ENCODE assay signal across 22 cellular contexts in the genomic region with DNA sequence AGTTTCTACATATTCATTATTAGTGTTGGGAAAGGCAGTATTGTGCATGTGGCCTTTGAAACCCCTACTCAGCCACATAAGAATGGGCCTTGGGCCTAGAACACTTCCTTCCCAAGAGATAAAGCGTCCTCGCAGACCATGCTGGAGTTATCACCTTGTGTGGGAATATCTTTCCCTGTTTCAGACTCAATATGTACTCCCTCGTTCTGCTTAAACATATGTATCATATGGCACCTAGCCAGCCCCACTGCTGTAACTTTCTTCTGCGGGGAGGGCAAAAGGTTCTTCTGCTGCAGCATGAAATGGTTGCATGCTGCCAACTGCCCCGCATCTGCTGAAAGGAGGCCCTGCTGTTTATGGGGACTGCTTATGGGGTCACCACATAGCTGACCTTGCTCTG.
"Had no signal": no experiment of that assay in that cellular context is flagged by ENCODE, and none has a peak within 500 bp of the region (broad histone marks: within the 10 kb centered on the region; RNA-seq: fewer than 3 reads in every experiment).

No MANE protein-coding gene starts in this region.

- H3K4me1 ChIP-seq: ascending aorta, breast epithelium, heart left ventricle, vagina had no signal

- H3K4me1 Mint-ChIP-seq: activated T-helper 17 cell treated with anti-CD3 and anti-CD28 coated beads, Interleukin-2, amount 50 U/mL, for 72 hours; nephron progenitor cell; stimulated activated naive B cell treated with anti-CD40 and anti-IgM and Interleukin-4, amounts not matched to agents 10 μg/mL and 1 μg/mL and 100 μg/mL, for 72 hours had no signal

- H3K4me3 Mint-ChIP-seq: activated T-cell treated with anti-CD3 and anti-CD28 coated beads, Interleukin-2, amount 50 U/mL, for 24 hours; activated T-helper 17 cell treated with anti-CD3 and anti-CD28 coated beads, Interleukin-2, amount 50 U/mL, for 72 hours; memory B cell; nephron progenitor cell; stimulated activated naive B cell treated with anti-CD40 and anti-IgM and Interleukin-4, amounts not matched to agents 10 μg/mL and 1 μg/mL and 100 μg/mL, for 72 hours had no signal

- H3K9me3 ChIP-seq: ascending aorta, breast epithelium, heart left ventricle, vagina had no signal

- DNase-seq: activated CD4-positive, alpha-beta T cell treated with anti-CD3 and anti-CD28 coated beads, Interleukin-2, amount 50 U/mL, for 1 hour; activated CD4-positive, CD25-positive, alpha-beta regulatory T cell treated with anti-CD3 and anti-CD28 coated beads, Interleukin-2, amount 50 U/mL, for 72 hours; activated CD8-positive, alpha-beta memory T cell treated with anti-CD3 and anti-CD28 coated beads, Interleukin-2, amount 50 U/mL, for 4 hours; activated T-cell treated with anti-CD3 and anti-CD28 coated beads, Interleukin-2, amount 50 U/mL, for 24 hours; heart left ventricle; islet precursor cell; left colon; nephron progenitor cell; stimulated activated CD4-positive, alpha-beta T cell treated with anti-CD3 and anti-CD28 coated beads, Interleukin-15, amount 100 ng/mL, for 24 hours; stimulated activated naive B cell treated with anti-CD40 and anti-IgM and Interleukin-4, amounts not matched to agents 10 μg/mL and 1 μg/mL and 100 μg/mL, for 72 hours; T-helper 2 cell; trophoblast cell had no signal

- H3K36me3 Mint-ChIP-seq: activated naive CD4-positive, alpha-beta T cell treated with anti-CD3 and anti-CD28 coated beads, Interleukin-2, amount 50 U/mL, for 72 hours; memory B cell; stimulated activated naive B cell treated with anti-CD40 and anti-IgM and Interleukin-4, amounts not matched to agents 10 μg/mL and 1 μg/mL and 100 μg/mL, for 72 hours had no signal

- H3K36me3 ChIP-seq: ascending aorta, breast epithelium, heart left ventricle, vagina had no signal

- H3K4me3 ChIP-seq: ascending aorta, breast epithelium, heart left ventricle, smooth muscle cell, vagina had no signal

- H3K27ac Mint-ChIP-seq: activated naive CD4-positive, alpha-beta T cell treated with anti-CD3 and anti-CD28 coated beads, Interleukin-2, amount 50 U/mL, for 72 hours; activated T-cell treated with anti-CD3 and anti-CD28 coated beads, Interleukin-2, amount 50 U/mL, for 24 hours; activated T-helper 17 cell treated with anti-CD3 and anti-CD28 coated beads, Interleukin-2, amount 50 U/mL, for 72 hours; memory B cell; stimulated activated naive B cell treated with anti-CD40 and anti-IgM and Interleukin-4, amounts not matched to agents 10 μg/mL and 1 μg/mL and 100 μg/mL, for 72 hours had no signal

- H3K27me3 Mint-ChIP-seq: activated T-cell treated with anti-CD3 and anti-CD28 coated beads, Interleukin-2, amount 50 U/mL, for 24 hours; activated T-helper 17 cell treated with anti-CD3 and anti-CD28 coated beads, Interleukin-2, amount 50 U/mL, for 72 hours; memory B cell; stimulated activated naive B cell treated with anti-CD40 and anti-IgM and Interleukin-4, amounts not matched to agents 10 μg/mL and 1 μg/mL and 100 μg/mL, for 72 hours had no signal

- ATAC-seq: activated naive CD4-positive, alpha-beta T cell treated with anti-CD3 and anti-CD28 coated beads, Interleukin-2, amount 50 U/mL, for 72 hours; activated T-helper 17 cell treated with anti-CD3 and anti-CD28 coated beads, Interleukin-2, amount 50 U/mL, for 72 hours; heart left ventricle; left colon; sciatic nerve; stimulated activated naive B cell treated with anti-CD40 and anti-IgM and Interleukin-4, amounts not matched to agents 10 μg/mL and 1 μg/mL and 100 μg/mL, for 72 hours had no signal

- H3K27me3 ChIP-seq: ascending aorta, breast epithelium, heart left ventricle, vagina had no signal

- H3K27ac ChIP-seq: ascending aorta, breast epithelium, epithelial cell of prostate, heart left ventricle, vagina, VCaP had no signal

- H3K9me3 Mint-ChIP-seq: activated naive CD4-positive, alpha-beta T cell treated with anti-CD3 and anti-CD28 coated beads, Interleukin-2, amount 50 U/mL, for 72 hours; activated T-cell treated with anti-CD3 and anti-CD28 coated beads, Interleukin-2, amount 50 U/mL, for 24 hours; activated T-helper 17 cell treated with anti-CD3 and anti-CD28 coated beads, Interleukin-2, amount 50 U/mL, for 72 hours; memory B cell; nephron progenitor cell; stimulated activated naive B cell treated with anti-CD40 and anti-IgM and Interleukin-4, amounts not matched to agents 10 μg/mL and 1 μg/mL and 100 μg/mL, for 72 hours had no signal
